1 cellular context compared by ENCODE assay signal in the genomic region with DNA sequence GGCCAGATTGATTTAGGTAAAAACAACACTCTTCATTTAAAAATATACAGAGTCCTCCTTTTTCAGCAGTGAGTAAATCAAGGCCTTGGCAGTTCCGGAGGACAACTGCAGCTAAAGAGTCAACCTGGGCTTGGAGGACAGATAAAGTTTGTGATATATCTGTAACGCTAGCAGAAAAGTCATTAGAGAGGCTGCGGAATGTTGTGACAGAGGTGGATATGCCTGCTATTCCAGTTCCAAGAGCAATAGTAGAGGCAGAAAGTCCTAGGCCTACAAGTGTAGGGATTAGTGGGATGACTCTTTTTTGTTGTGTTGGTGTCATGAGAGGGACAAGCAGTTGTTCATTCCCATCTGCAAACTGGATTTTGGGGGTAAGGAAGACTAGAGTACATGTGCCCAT. TPM values are rescaled to one million over a fixed set of nuclear protein-coding genes. Genes with fewer than 3 reads are reported as not detected.
"Had no signal": no experiment of that assay in that cellular context is flagged by ENCODE, and none has a peak within 500 bp of the region (broad histone marks: within the 10 kb centered on the region; RNA-seq: fewer than 3 reads in every experiment).

No MANE protein-coding gene starts in this region.

RNA-seq across cellular contexts. Expression of a gene that starts 12.8 kb away (rescaled TPM):
- polyA plus RNA-seq: aorta had no signal
